Comparison of ENCODE assay signal across 8 cellular contexts in genomic region chr1:27489973-27490741, GRCh38. TPM values are rescaled to one million over a fixed set of nuclear protein-coding genes. Genes with fewer than 3 reads are reported as not detected.
DNase-seq lines count a peak whose midpoint lies in the region; ATAC-seq and TF ChIP-seq lines count a peak whose summit lies in the region.

Gene WASF2, minus strand, starts transcription at chr1:27490167. Its CDS starts 61,277 bp downstream, at chr1:27428890.

- peak within 1 kb of the TSS; percentile 99 for H3K27ac Mint-ChIP-seq in T-helper 2 cell treated with Interferon-gamma antibody and Interleukin-4, amounts not matched to agents 5 μg/mL and 100 μg/mL, for 36 hours

- H3K36me3 Mint-ChIP-seq in T-helper 2 cell treated with Interferon-gamma antibody and Interleukin-4, amounts not matched to agents 5 μg/mL and 100 μg/mL, for 36 hours (ENCODE audit: low read depth): peaks cover 5% of the 10 kb centered on the region

- ATAC-seq in GM18502 (IDR thresholded peaks at IDR 0.05; ENCODE audit: poor library complexity, unreplicated experiment) (peak; percentile 83), HG02970 (IDR thresholded peaks at IDR 0.05; ENCODE audit: low FRiP score, unreplicated experiment) (peak; percentile 83), right cardiac atrium (peak; percentile 97)

- H3K27ac ChIP-seq in ascending aorta (peak within 1 kb of the TSS; percentile 92 to 99), right cardiac atrium (ENCODE audit: low read length) (peak within 1 kb of the TSS; percentile 98), uterus (peak within 1 kb of the TSS; percentile 97 to 98)

- H3K4me3 Mint-ChIP-seq in T-helper 2 cell treated with Interferon-gamma antibody and Interleukin-4, amounts not matched to agents 5 μg/mL and 100 μg/mL, for 36 hours: peak within 1 kb of the TSS; percentile 92

- H3K9me3 ChIP-seq in ascending aorta: no peaks in the 10 kb centered on the region
- H3K9me3 ChIP-seq in right cardiac atrium (ENCODE audit: control insufficient read depth, low read length): no peaks in the 10 kb centered on the region
- H3K9me3 ChIP-seq in uterus: no peaks in the 10 kb centered on the region

- H3K36me3 ChIP-seq in ascending aorta: no peaks in the 10 kb centered on the region
- no peaks in the 10 kb centered on the region for H3K36me3 ChIP-seq in uterus

- peak; percentile 97 for TF ChIP-seq POLR2A in uterus (IDR thresholded peaks at IDR 0.05)

- peaks cover 36% of the 10 kb centered on the region for H3K4me1 Mint-ChIP-seq in T-helper 2 cell treated with Interferon-gamma antibody and Interleukin-4, amounts not matched to agents 5 μg/mL and 100 μg/mL, for 36 hours (ENCODE audit: low read depth)

- no peaks in the 10 kb centered on the region for H3K27me3 Mint-ChIP-seq in T-helper 2 cell treated with Interferon-gamma antibody and Interleukin-4, amounts not matched to agents 5 μg/mL and 100 μg/mL, for 36 hours (ENCODE audit: low read depth)

- H3K4me1 ChIP-seq in ascending aorta: peaks cover 20 to 26% of the 10 kb centered on the region in 2 donors
- H3K4me1 ChIP-seq in right cardiac atrium (ENCODE audit: control insufficient read depth, insufficient read depth, low read length): peaks cover 6% of the 10 kb centered on the region
- H3K4me1 ChIP-seq in uterus: peaks cover 9 to 16% of the 10 kb centered on the region in 2 donors

- H3K4me3 ChIP-seq in ascending aorta: peak within 1 kb of the TSS; percentile 71 to 97
- peak within 1 kb of the TSS; percentile 64 for H3K4me3 ChIP-seq in right cardiac atrium (ENCODE audit: low read length)
- peak within 1 kb of the TSS; percentile 76 to 93 for H3K4me3 ChIP-seq in uterus

- intact Hi-C loops in ascending aorta (cut with DNase I): loop anchor here (1.0 to 5.0 kb wide), 7 partner anchors 37 to 172 kb away; partner anchors contain the start of gene AHDC1
- intact Hi-C loops in right cardiac atrium (cut with DNase I): loop anchor here in 2 of 4 donors (5.0 to 10.0 kb wide), 2 partner anchors 55 to 73 kb away; no protein-coding TSS in a partner anchor
- intact Hi-C loops in uterus (cut with DNase I; ENCODE audit: low total_unique reads): no loop called here

- DNase-seq in NCI-H1930 (lab: John Stamatoyannopoulos, UW) (peak; percentile 93 to 96), ascending aorta (ENCODE audit: low spot score in 2 of 2) (peak; percentile 88 to 99), right cardiac atrium (peak; percentile 97 to 99 (median 99)), pulmonary artery endothelial cell (ENCODE audit: low read depth, low spot score) (peak; percentile 92), uterus (peak; percentile 97)
- DNase-seq in T-helper 2 cell treated with Interferon-gamma antibody and Interleukin-4, amounts not matched to agents 5 μg/mL and 100 μg/mL, for 36 hours (ENCODE audit: low spot score): peak; percentile 98

- H3K9me3 Mint-ChIP-seq in T-helper 2 cell treated with Interferon-gamma antibody and Interleukin-4, amounts not matched to agents 5 μg/mL and 100 μg/mL, for 36 hours: no peaks in the 10 kb centered on the region

- H3K27me3 ChIP-seq in ascending aorta (no peaks in the 10 kb centered on the region), right cardiac atrium (ENCODE audit: control insufficient read depth, insufficient read depth) (no peaks in the 10 kb centered on the region), uterus (no peaks in the 10 kb centered on the region)

- 1% methylated on average over 50 of the region's 50 CpGs for WGBS in right cardiac atrium

- TF ChIP-seq CTCF in ascending aorta (IDR thresholded peaks at IDR 0.05) (no peak), uterus (IDR thresholded peaks at IDR 0.05) (peak in 2 of 4 experiments; percentile 9 to 19)

RNA-seq across cellular contexts. Expression of gene WASF2, which starts in this region (rescaled TPM):
- total RNA-seq in ascending aorta: 70.4 TPM
- 10 to 100 TPM; 64.4 to 77.9 (median 71.5) TPM for total RNA-seq in right cardiac atrium
- 22.1 TPM for polyA plus RNA-seq in right cardiac atrium
- total RNA-seq in pulmonary artery endothelial cell: 33.7 and 35.2 TPM in 2 replicates
- 100 to 1,000 TPM in 1 of 4 donors, 10 to 100 TPM in 3; 27.2 to 178 (median 41.1) TPM for total RNA-seq in uterus

Comparison
In these comparisons a context has a peak if more than half of its experiments do, and no peak if none do; other contexts are left out.
1. Peak in every context shown above with its lines: DNase-seq, ATAC-seq, H3K4me3 ChIP-seq and H3K27ac ChIP-seq.